In the genomic region with DNA sequence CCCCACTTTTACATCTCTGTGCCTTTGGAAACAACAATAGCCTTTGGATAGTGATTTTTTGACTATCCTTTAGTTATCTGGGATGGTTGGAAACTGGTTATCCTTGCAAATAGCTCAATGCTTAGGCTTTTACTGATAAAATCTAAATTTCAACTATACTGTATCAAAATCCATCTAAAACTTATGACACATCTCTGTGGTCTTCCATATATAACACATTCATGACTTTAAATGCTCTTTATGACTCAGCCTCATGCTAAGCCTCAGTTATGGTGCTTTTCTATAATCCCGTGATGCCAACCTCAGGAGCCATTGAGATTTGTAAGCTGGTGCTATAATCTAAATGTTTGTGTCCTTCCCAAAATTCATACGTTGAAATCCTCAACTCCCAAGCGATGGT, we compare ENCODE assay signal across 38 cellular contexts. TPM values are rescaled to one million over a fixed set of nuclear protein-coding genes. Genes with fewer than 3 reads are reported as not detected.
DNase-seq lines count a peak whose midpoint lies in the region; ATAC-seq, FAIRE-seq and TF ChIP-seq lines count a peak whose summit lies in the region.
"Had no signal": no experiment of that assay in that cellular context is flagged by ENCODE, and none has a peak within 500 bp of the region (broad histone marks: within the 10 kb centered on the region; RNA-seq: fewer than 3 reads in every experiment).

No MANE protein-coding gene starts in this region.

- no peak overlapping the region for H3K18ac ChIP-seq in mesenchymal stem cell (ENCODE audit: low read depth in 1 of 2, low read length in 2 of 2)

- H3K4me1 Mint-ChIP-seq in activated CD8-positive, alpha-beta memory T cell treated with anti-CD3 and anti-CD28 coated beads, Interleukin-2, amount 10 ng/mL, durations not matched to agents 7 days and 5 days, result peaks cover 4% of the 10 kb centered on the region
- H3K4me1 Mint-ChIP-seq: naive thymus-derived CD8-positive, alpha-beta T cell had no signal

- H3K4me3 Mint-ChIP-seq in activated CD8-positive, alpha-beta memory T cell treated with anti-CD3 and anti-CD28 coated beads, Interleukin-2, amount 10 ng/mL, durations not matched to agents 7 days and 5 days, result no peak overlapping the region
- H3K4me3 Mint-ChIP-seq: CD4-positive, alpha-beta T cell; naive thymus-derived CD8-positive, alpha-beta T cell had no signal

- no peak overlapping the region for H2BK15ac ChIP-seq in mesenchymal stem cell (ENCODE audit: low read depth, poor library complexity, severe bottlenecking)

- no peak overlapping the region for H3K23ac ChIP-seq in mesenchymal stem cell (ENCODE audit: low read length in 2 of 2)

- H3K9me3 ChIP-seq in SK-N-SH (no peaks in the 10 kb centered on the region), mesenchymal stem cell (ENCODE audit: control insufficient read depth, low read length) (no peaks in the 10 kb centered on the region), HepG2 (ENCODE audit: low read length) (peaks cover 9% of the 10 kb centered on the region; the same call in 1 of the 2 replicates), esophagus squamous epithelium (no peaks in the 10 kb centered on the region)
- H3K9me3 ChIP-seq: A549, gastroesophageal sphincter, lower lobe of right lung, prostate gland, upper lobe of right lung had no signal

- no peaks in the 10 kb centered on the region for H3K27me3 ChIP-seq in SK-N-SH (ENCODE audit: insufficient read depth)
- no peaks in the 10 kb centered on the region for H3K27me3 ChIP-seq in mesenchymal stem cell (ENCODE audit: control insufficient read depth in 1 of 2, insufficient read depth in 1 of 2, low read length in 2 of 2)
- H3K27me3 ChIP-seq in HepG2 (ENCODE audit: control insufficient read depth in 1 of 2, insufficient read depth in 2 of 2, low read length in 2 of 2), result no peaks in the 10 kb centered on the region
- peaks cover 0 to 3% (median 0%) of the 10 kb centered on the region in 4 donors for H3K27me3 ChIP-seq in esophagus squamous epithelium
- H3K27me3 ChIP-seq: gastroesophageal sphincter, upper lobe of right lung had no signal

- POLR2A ChIA-PET in SK-N-SH (lab: Yijun Ruan, JAX), result interaction anchor here (0.6 kb wide), 1 partner anchor 10 kb away, joined by 3 read pairs; no protein-coding TSS in a partner anchor
- POLR2A ChIA-PET in HepG2 (lab: Yijun Ruan, JAX), result no interaction called here

- H3K27ac ChIP-seq in SK-N-SH (ENCODE audit: low read depth in 2 of 2, low read length in 1 of 2), result peak overlapping the region in 1 of 2 experiments; percentile 81; a peak in 2 of 4 replicates
- no peak overlapping the region for H3K27ac ChIP-seq in mesenchymal stem cell (ENCODE audit: low read length, poor library complexity, severe bottlenecking)
- H3K27ac ChIP-seq in HepG2 (ENCODE audit: extremely low read length, insufficient read depth, low read length), result no peak overlapping the region
- no peak overlapping the region for H3K27ac ChIP-seq in esophagus squamous epithelium
- H3K27ac ChIP-seq: A549, gastroesophageal sphincter, HL-60, lower lobe of right lung, PC-9, prostate gland, upper lobe of right lung had no signal

- no peaks in the 10 kb centered on the region for H3K9me3 Mint-ChIP-seq in activated CD8-positive, alpha-beta memory T cell treated with anti-CD3 and anti-CD28 coated beads, Interleukin-2, amount 10 ng/mL, durations not matched to agents 7 days and 5 days (ENCODE audit: low read depth)
- H3K9me3 Mint-ChIP-seq: CD4-positive, alpha-beta T cell; naive thymus-derived CD8-positive, alpha-beta T cell had no signal

- peaks cover 19% of the 10 kb centered on the region for H3F3A ChIP-seq in SK-N-SH (replicated peaks; ENCODE audit: insufficient read depth)

- no peak for TF ChIP-seq POLR2A in HepG2 (IDR thresholded peaks at IDR 0.05; ENCODE audit: insufficient read depth in 1 of 2, low read depth in 2 of 2, low read length in 2 of 2)
- no peak for TF ChIP-seq POLR2A in esophagus squamous epithelium (IDR thresholded peaks at IDR 0.05)

- CTCF ChIA-PET in activated CD8-positive, alpha-beta memory T cell treated with anti-CD3 and anti-CD28 coated beads, Interleukin-2, amount 10 ng/mL, durations not matched to agents 7 days and 5 days (lab: Charles Lee), result interaction anchor here (0.8 kb wide), 1 partner anchor 9 kb away, joined by 3 read pairs; no protein-coding TSS in a partner anchor
- CTCF ChIA-PET in SK-N-SH (lab: Yijun Ruan, JAX) (no interaction called here), HepG2 (lab: Yijun Ruan, JAX; ENCODE audit: low intra/inter-chr PET ratio, low total read pairs) (no interaction called here)

- no peaks in the 10 kb centered on the region for H3K9me2 ChIP-seq in SK-N-SH

- H2AK5ac ChIP-seq in mesenchymal stem cell (ENCODE audit: low read length, severe bottlenecking), result no peak overlapping the region

- H3K4me1 ChIP-seq in SK-N-SH (ENCODE audit: control insufficient read depth in 1 of 2, insufficient read depth in 2 of 2, low read depth in 1 of 2, low read length in 1 of 2) (0 out of 4 replicates have a peak, but pooled peaks cover 0 to 7% of the 10 kb centered on the region in 2 experiments), mesenchymal stem cell (ENCODE audit: control insufficient read depth, insufficient read depth, low read depth, low read length) (peaks cover 5% of the 10 kb centered on the region), HepG2 (ENCODE audit: insufficient read depth, low read length) (no peaks in the 10 kb centered on the region), esophagus squamous epithelium (no peaks in the 10 kb centered on the region)
- H3K4me1 ChIP-seq: A549, gastroesophageal sphincter, lower lobe of right lung, prostate gland, upper lobe of right lung had no signal

- no peak for TF ChIP-seq CTCF in SK-N-SH (IDR thresholded peaks at IDR 0.05)
- TF ChIP-seq CTCF in HepG2 (CRISPR knock-in tag; IDR thresholded peaks at IDR 0.05), result no peak
- no peak for TF ChIP-seq CTCF in esophagus squamous epithelium (IDR thresholded peaks at IDR 0.05)

- no peak overlapping the region for H2BK120ac ChIP-seq in mesenchymal stem cell (ENCODE audit: low read depth, low read length)

- no peaks in the 10 kb centered on the region for H3K36me3 Mint-ChIP-seq in activated CD8-positive, alpha-beta memory T cell treated with anti-CD3 and anti-CD28 coated beads, Interleukin-2, amount 10 ng/mL, durations not matched to agents 7 days and 5 days
- H3K36me3 Mint-ChIP-seq: naive thymus-derived CD8-positive, alpha-beta T cell had no signal

- H2AFZ ChIP-seq in SK-N-SH (ENCODE audit: low read depth), result no peak overlapping the region
- H2AFZ ChIP-seq in mesenchymal stem cell (ENCODE audit: low read depth, low read length), result no peak overlapping the region
- H2AFZ ChIP-seq in HepG2 (ENCODE audit: low read length), result no peak overlapping the region
- H2AFZ ChIP-seq: PC-9 had no signal

- H3K4me3 ChIP-seq in SK-N-SH (ENCODE audit: low read depth in 2 of 2, low read length in 1 of 2) (no peak overlapping the region), mesenchymal stem cell (ENCODE audit: insufficient read depth in 1 of 2, low read depth in 1 of 2, low read length in 2 of 2) (no peak overlapping the region), HepG2 (replicated peaks in 1 of 3; ENCODE audit: insufficient read depth in 1 of 3, low read depth in 2 of 3, low read length in 3 of 3) (no peak overlapping the region), esophagus squamous epithelium (no peak overlapping the region)
- H3K4me3 ChIP-seq: A549, gastroesophageal sphincter, lower lobe of right lung, PC-9, prostate gland, upper lobe of right lung had no signal

- TF ChIP-seq RAD21 in SK-N-SH (IDR thresholded peaks at IDR 0.05; ENCODE audit: low read length) (no peak), HepG2 (CRISPR knock-in tag; IDR thresholded peaks at IDR 0.05) (no peak)

- intact Hi-C loops in HepG2 (cut with micrococcal nuclease; ENCODE audit: unreplicated experiment), result no loop called here
- intact Hi-C loops in esophagus squamous epithelium (cut with DNase I), result no loop called here

- H3K36me3 ChIP-seq in SK-N-SH (replicated peaks in 1 of 2; ENCODE audit: control insufficient read depth in 1 of 2, insufficient read depth in 2 of 2, low read length in 1 of 2), result no peaks in the 10 kb centered on the region
- peaks cover 0 to 53% of the 10 kb centered on the region in 2 experiments for H3K36me3 ChIP-seq in mesenchymal stem cell (ENCODE audit: control insufficient read depth in 1 of 2, insufficient read depth in 2 of 2, low read depth in 1 of 2, low read length in 2 of 2)
- H3K36me3 ChIP-seq in HepG2 (replicated peaks in 1 of 2; ENCODE audit: control insufficient read depth in 1 of 2, insufficient read depth in 2 of 2, low read length in 2 of 2), result no peaks in the 10 kb centered on the region
- H3K36me3 ChIP-seq in esophagus squamous epithelium, result no peaks in the 10 kb centered on the region
- H3K36me3 ChIP-seq: gastroesophageal sphincter, lower lobe of right lung, prostate gland, upper lobe of right lung had no signal

- H3K27me3 Mint-ChIP-seq in activated CD8-positive, alpha-beta memory T cell treated with anti-CD3 and anti-CD28 coated beads, Interleukin-2, amount 10 ng/mL, durations not matched to agents 7 days and 5 days, result peaks cover 24% of the 10 kb centered on the region

- H3K27ac Mint-ChIP-seq in activated CD8-positive, alpha-beta memory T cell treated with anti-CD3 and anti-CD28 coated beads, Interleukin-2, amount 10 ng/mL, durations not matched to agents 7 days and 5 days, result no peak overlapping the region
- H3K27ac Mint-ChIP-seq: CD4-positive, alpha-beta T cell; naive thymus-derived CD8-positive, alpha-beta T cell had no signal

- WGBS in SK-N-SH (ENCODE audit: low lambda C conversion rate), result 34% methylated on average over 3 of the region's 3 CpGs
- WGBS in mesenchymal stem cell, result 90% methylated on average over 2 of the region's 3 CpGs
- WGBS in HepG2 (ENCODE audit: low lambda C conversion rate), result 3% methylated on average over 3 of the region's 3 CpGs
- WGBS in esophagus squamous epithelium, 2 donors, result 62 to 92% methylated on average over 3 of the region's 3 CpGs

- H3K79me2 ChIP-seq in SK-N-SH (ENCODE audit: insufficient read depth) (no peaks in the 10 kb centered on the region), HepG2 (ENCODE audit: insufficient read depth, low read length) (no peaks in the 10 kb centered on the region)

- no peak overlapping the region for H3K9ac ChIP-seq in SK-N-SH
- H3K9ac ChIP-seq in mesenchymal stem cell (ENCODE audit: low read length), result no peak overlapping the region
- H3K9ac ChIP-seq in HepG2 (ENCODE audit: insufficient read depth, low read depth, low read length), result no peak overlapping the region

- peak in 1 of 2 experiments; percentile 93; a peak in 2 of 4 replicates for TF ChIP-seq EP300 in SK-N-SH (IDR thresholded peaks at IDR 0.05; ENCODE audit: borderline replicate concordance in 1 of 2, low read depth in 1 of 2, low read length in 1 of 2)
- no peak for TF ChIP-seq EP300 in HepG2 (IDR thresholded peaks at IDR 0.05; ENCODE audit: low read depth in 2 of 2, low read length in 2 of 2)
- no peak for TF ChIP-seq EP300 in HepG2 (CRISPR knock-in tag; IDR thresholded peaks at IDR 0.05; ENCODE audit: borderline replicate concordance)

- no peak overlapping the region for H3K14ac ChIP-seq in mesenchymal stem cell (ENCODE audit: low read length in 2 of 2)

- in situ Hi-C loops in HepG2 (cut with HindIII; ENCODE audit: extremely low pct_ligation_motif_present, low pct_unique_long_range_greater_than_20kb), result no loop called here

- H3K4me2 ChIP-seq in SK-N-SH (peak overlapping the region; percentile 50; the same call in 1 of the 2 replicates), mesenchymal stem cell (ENCODE audit: low read length, poor library complexity, severe bottlenecking) (no peak overlapping the region), HepG2 (ENCODE audit: low read depth, low read length) (no peak overlapping the region)
- H3K4me2 ChIP-seq: A549 had no signal

- H2BK5ac ChIP-seq in mesenchymal stem cell (ENCODE audit: low read depth, low read length, poor library complexity, severe bottlenecking), result no peak overlapping the region

- no peak overlapping the region for H4K8ac ChIP-seq in mesenchymal stem cell (ENCODE audit: low read length)

- no peak for FAIRE-seq in HepG2 (lab: Jason Lieb, UNC)
- FAIRE-seq: A549, endothelial cell of umbilical vein, H54 had no signal

- peak; percentile 48 for ATAC-seq in activated CD8-positive, alpha-beta memory T cell treated with anti-CD3 and anti-CD28 coated beads, Interleukin-2, amount 10 ng/mL, durations not matched to agents 7 days and 5 days
- ATAC-seq in HepG2 (no peak), HG02970 (IDR thresholded peaks at IDR 0.05; ENCODE audit: low FRiP score, unreplicated experiment) (no peak)
- ATAC-seq: gastroesophageal sphincter; lower lobe of right lung; naive thymus-derived CD8-positive, alpha-beta T cell; sciatic nerve; upper lobe of right lung had no signal

- no peak overlapping the region for H3K4ac ChIP-seq in mesenchymal stem cell (ENCODE audit: low read depth in 1 of 2, low read length in 2 of 2)

- no peaks in the 10 kb centered on the region for H3K79me1 ChIP-seq in mesenchymal stem cell (replicated peaks; ENCODE audit: low read length, poor library complexity, severe bottlenecking)

- BruUV-seq in HepG2 (replicated peaks; lab: Mats Ljungman, UMichigan), result no TSS peak

- H4K20me1 ChIP-seq in SK-N-SH (ENCODE audit: insufficient read depth) (no peaks in the 10 kb centered on the region), HepG2 (ENCODE audit: insufficient read depth, low read length) (no peaks in the 10 kb centered on the region)

- H4K91ac ChIP-seq in mesenchymal stem cell (ENCODE audit: low read length), result no peak overlapping the region

- DNase-seq in activated CD8-positive, alpha-beta memory T cell treated with anti-CD3 and anti-CD28 coated beads, Interleukin-2, amount 10 ng/mL, durations not matched to agents 7 days and 5 days, result no peak
- no peak for DNase-seq in activated CD8-positive, alpha-beta memory T cell treated with anti-CD3 and anti-CD28 coated beads, Interleukin-2, amount 50 U/mL, for 48 hours
- DNase-seq in ELR (ENCODE audit: low read depth) (peak; percentile 87), SK-N-SH (no peak), mesenchymal stem cell (peak; percentile 14), HepG2 (ENCODE audit: low spot score) (no peak), esophagus squamous epithelium (lab: John Stamatoyannopoulos, UW) (no peak)
- DNase-seq: activated CD4-positive, alpha-beta T cell treated with anti-CD3 and anti-CD28 coated beads for 4 hours; activated naive CD4-positive, alpha-beta T cell treated with Interleukin-2 at 50 U/mL for 16 hours; AML-193; amygdala; CD4-positive, alpha-beta T cell; DND-41; lower lobe of right lung; naive thymus-derived CD8-positive, alpha-beta T cell; NCI-H1436 treated with DMSO at 0.1 percent for 48 hours; NCI-H345; NCI-H69; occipital lobe; Right ventricle myocardium superior; stimulated activated CD4-positive, alpha-beta T cell treated with anti-CD3 and anti-CD28 coated beads, Interleukin-12 subunit alpha, Interleukin-12 subunit beta, amount 100 ng/mL, for 4 hours; stimulated activated CD4-positive, alpha-beta T cell treated with anti-CD3 and anti-CD28 coated beads, Interleukin-4, amount 100 ng/mL, for 4 hours; substantia nigra; upper lobe of right lung had no signal

- no peak overlapping the region for H2BK12ac ChIP-seq in mesenchymal stem cell (ENCODE audit: low read length in 2 of 2)

RNA-seq across cellular contexts. Expression of gene FAM216B, which starts 27.2 kb away (rescaled TPM):
- total RNA-seq in activated CD8-positive, alpha-beta memory T cell treated with anti-CD3 and anti-CD28 coated beads, Interleukin-2, amount 10 ng/mL, durations not matched to agents 7 days and 5 days, result not detected
- polyA plus RNA-seq in SK-N-SH (2012; rRNA removed) (not detected in 2 replicates), HepG2 (2011; rRNA removed) (not detected in 2 replicates)
- 0.01 TPM in 1 of 2 replicates, not detected in the other for polyA plus RNA-seq in SK-N-SH (2012; cell fraction: cytosol; rRNA removed)
- not detected in 2 replicates for polyA plus RNA-seq in SK-N-SH (2012; cell fraction: nucleus; rRNA removed)
- polyA plus RNA-seq in mesenchymal stem cell (2013, experiment 1 of 2), result 0.37 TPM
- 0.45 TPM for polyA plus RNA-seq in mesenchymal stem cell (2013, experiment 2 of 2)
- total RNA-seq in HepG2 (2016; rRNA removed; fragmentation: Illumina TruSeq; extraction: Trizol) (not detected in 2 replicates), esophagus squamous epithelium (not detected)
- not detected in 2 replicates for total RNA-seq in HepG2 (2016; cell fraction: cytosol; rRNA removed; fragmentation: Illumina TruSeq; extraction: Trizol; ENCODE audit: low read depth)
- total RNA-seq in HepG2 (2016; cell fraction: insoluble cytoplasmic fraction; rRNA removed; fragmentation: Illumina TruSeq; extraction: Trizol), result not detected in 2 replicates
- not detected in 2 replicates for total RNA-seq in HepG2 (2016; cell fraction: membrane; rRNA removed; fragmentation: Illumina TruSeq; extraction: Trizol)
- total RNA-seq in HepG2 (2016; cell fraction: nucleus; rRNA removed; fragmentation: Illumina TruSeq; extraction: Trizol), result not detected in 2 replicates
- polyA plus RNA-seq in HepG2 (2011; cell fraction: cytosol; rRNA removed), result not detected in 2 replicates
- polyA plus RNA-seq in HepG2 (2011; cell fraction: nucleus; rRNA removed), result not detected in 2 replicates
- not detected in 2 replicates for polyA plus RNA-seq in HepG2 (2012)
- polyA plus RNA-seq in HepG2 (2016; cell fraction: cytosol; fragmentation: Illumina TruSeq; extraction: Trizol; ENCODE audit: low read depth), result not detected in 2 replicates
- not detected in 2 replicates for polyA plus RNA-seq in HepG2 (2016; cell fraction: insoluble cytoplasmic fraction; fragmentation: Illumina TruSeq; extraction: Trizol; ENCODE audit: low read depth)
- polyA plus RNA-seq in HepG2 (2016; cell fraction: membrane; fragmentation: Illumina TruSeq; extraction: Trizol; ENCODE audit: low read depth), result not detected in 2 replicates
- polyA plus RNA-seq in HepG2 (2016; cell fraction: nucleus; fragmentation: Illumina TruSeq; extraction: Trizol; ENCODE audit: insufficient read depth, low read depth), result not detected in 2 replicates
- not detected in 2 replicates for polyA minus RNA-seq in HepG2 (2011; rRNA and poly(A)+ RNA removed; ENCODE audit: low replicate concordance)
- polyA minus RNA-seq in HepG2 (2011; cell fraction: cytosol; rRNA and poly(A)+ RNA removed), result not detected in 2 replicates
- not detected in 2 replicates for polyA minus RNA-seq in HepG2 (2011; cell fraction: nucleus; rRNA and poly(A)+ RNA removed)
- total RNA-seq: activated CD8-positive, alpha-beta memory T cell treated with anti-CD3 and anti-CD28 coated beads for 36 hours; CD4-positive, alpha-beta T cell; chondrocyte; endothelial cell of umbilical vein; gastroesophageal sphincter; mononuclear cell; naive thymus-derived CD8-positive, alpha-beta T cell; PC-9; prostate gland; sciatic nerve; T-helper 2 cell treated with Interferon-gamma antibody and Interleukin-4, amounts not matched to agents 100 ng/mL and 5 ng/mL, for 36 hours; upper lobe of right lung had no signal
- polyA plus RNA-seq: A549; endothelial cell of umbilical vein; fibroblast of lung; naive thymus-derived CD8-positive, alpha-beta T cell had no signal

Comparison
In these comparisons a context has a peak if more than half of its experiments do, and no peak if none do; other contexts are left out.
1. DNase-seq: peak in ELR (single experiment) and mesenchymal stem cell (single experiment); none in activated CD8-positive, alpha-beta memory T cell treated with anti-CD3 and anti-CD28 coated beads, Interleukin-2, amount 10 ng/mL, durations not matched to agents 7 days and 5 days (single experiment), activated CD8-positive, alpha-beta memory T cell treated with anti-CD3 and anti-CD28 coated beads, Interleukin-2, amount 50 U/mL, for 48 hours (single experiment), SK-N-SH (single experiment), HepG2 (single experiment) and esophagus squamous epithelium (single experiment).